ENCODE assay signal across 1 cellular context in genomic region chr1:92805216-92805615, GRCh38.
TF ChIP-seq lines count a peak whose summit lies in the region.

No MANE protein-coding gene starts in this region.

TF ChIP-seq in A549, 52 proteins besides CTCF, POLR2A, EP300 and RAD21 (continued from another document):
- TF ChIP-seq KDM1A (IDR thresholded peaks at IDR 0.05; ENCODE audit: low read depth) (no peak), GATA3 (IDR thresholded peaks at IDR 0.05; ENCODE audit: borderline replicate concordance) (no peak), ZNF302 (CRISPR knock-in tag; IDR thresholded peaks at IDR 0.05) (no peak), FOXS1 (CRISPR knock-in tag; IDR thresholded peaks at IDR 0.05) (no peak), BHLHE40 (IDR thresholded peaks at IDR 0.05; ENCODE audit: low read depth, low read length) (no peak), HEYL (CRISPR knock-in tag; IDR thresholded peaks at IDR 0.05) (no peak), RARB (CRISPR knock-in tag; IDR thresholded peaks at IDR 0.05) (no peak), CEBPB (IDR thresholded peaks at IDR 0.05) (no peak)
- TF ChIP-seq, protein P1, sequence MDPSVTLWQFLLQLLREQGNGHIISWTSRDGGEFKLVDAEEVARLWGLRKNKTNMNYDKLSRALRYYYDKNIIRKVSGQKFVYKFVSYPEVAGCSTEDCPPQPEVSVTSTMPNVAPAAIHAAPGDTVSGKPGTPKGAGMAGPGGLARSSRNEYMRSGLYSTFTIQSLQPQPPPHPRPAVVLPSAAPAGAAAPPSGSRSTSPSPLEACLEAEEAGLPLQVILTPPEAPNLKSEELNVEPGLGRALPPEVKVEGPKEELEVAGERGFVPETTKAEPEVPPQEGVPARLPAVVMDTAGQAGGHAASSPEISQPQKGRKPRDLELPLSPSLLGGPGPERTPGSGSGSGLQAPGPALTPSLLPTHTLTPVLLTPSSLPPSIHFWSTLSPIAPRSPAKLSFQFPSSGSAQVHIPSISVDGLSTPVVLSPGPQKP (IDR thresholded peaks at IDR 0.05; ENCODE audit: low read depth, low read length): no peak
